Comparison of ENCODE assay signal across 33 cellular contexts in genomic region chr18:55658598-55658997, GRCh38.
"Had no signal": no experiment of that assay in that cellular context is flagged by ENCODE, and none has a peak within 500 bp of the region (broad histone marks: within the 10 kb centered on the region; RNA-seq: fewer than 3 reads in every experiment).

No MANE protein-coding gene starts in this region.

- H3K4me3 ChIP-seq: adrenal gland, body of pancreas, coronary artery, dorsolateral prefrontal cortex had no signal

- H3K4me1 Mint-ChIP-seq: activated CD4-positive, alpha-beta T cell treated with anti-CD3 and anti-CD28 coated beads for 36 hours; activated CD4-positive, alpha-beta T cell treated with anti-CD3 and anti-CD28 coated beads, Interleukin-2, amount 10 ng/mL, durations not matched to agents 24 days and 14 days; activated CD8-positive, alpha-beta memory T cell treated with anti-CD3 and anti-CD28 coated beads, Interleukin-2, amount 10 ng/mL, durations not matched to agents 7 days and 5 days; activated naive CD4-positive, alpha-beta T cell treated with anti-CD3 and anti-CD28 coated beads, Interleukin-2, amount 50 U/mL, for 24 hours; activated naive CD8-positive, alpha-beta T cell treated with anti-CD3 and anti-CD28 coated beads for 36 hours; activated naive CD8-positive, alpha-beta T cell treated with anti-CD3 and anti-CD28 coated beads, Interleukin-2, amount 50 U/mL, for 24 hours; central memory CD8-positive, alpha-beta T cell; endodermal cell; T-helper 17 cell had no signal

- H3K9me3 Mint-ChIP-seq: activated CD4-positive, alpha-beta memory T cell treated with anti-CD3 and anti-CD28 coated beads for 36 hours; activated CD4-positive, alpha-beta T cell treated with anti-CD3 and anti-CD28 coated beads, Interleukin-2, amount 10 ng/mL, durations not matched to agents 24 days and 14 days; activated naive CD4-positive, alpha-beta T cell treated with anti-CD3 and anti-CD28 coated beads for 36 hours; activated naive CD4-positive, alpha-beta T cell treated with anti-CD3 and anti-CD28 coated beads, Interleukin-2, amount 50 U/mL, for 24 hours; activated naive CD8-positive, alpha-beta T cell treated with anti-CD3 and anti-CD28 coated beads for 36 hours; activated naive CD8-positive, alpha-beta T cell treated with anti-CD3 and anti-CD28 coated beads, Interleukin-2, amount 50 U/mL, for 24 hours; activated T-helper 1 cell treated with anti-CD3 and anti-CD28 coated beads, Interleukin-12 subunit alpha, Interleukin-12 subunit beta, Interleukin-2, Interleukin-4 antibody, amounts not matched to agents 30 ng/mL and 10 ng/mL and 1 ng/mL, durations not matched to agents 14 hours and 24 hours and 36 hours; activated T-helper 2 cell treated with anti-CD3 and anti-CD28 coated beads, Interferon-gamma antibody, Interleukin-2, Interleukin-4, amounts not matched to agents 10 μg/mL and 5 μg/mL and 100 μg/mL, durations not matched to agents 14 hours and 24 hours and 36 hours; endodermal cell; T-helper 2 cell treated with Interferon-gamma antibody and Interleukin-4, amounts not matched to agents 5 μg/mL and 100 μg/mL, for 36 hours had no signal

- H3K36me3 ChIP-seq: adrenal gland had no signal

- H3K9me3 ChIP-seq: adrenal gland, body of pancreas had no signal

- H3K27ac Mint-ChIP-seq: activated CD4-positive, alpha-beta memory T cell treated with anti-CD3 and anti-CD28 coated beads for 36 hours; activated CD4-positive, alpha-beta T cell treated with anti-CD3 and anti-CD28 coated beads for 36 hours; activated CD4-positive, alpha-beta T cell treated with anti-CD3 and anti-CD28 coated beads, Interleukin-2, amount 10 ng/mL, durations not matched to agents 24 days and 14 days; activated CD8-positive, alpha-beta memory T cell treated with anti-CD3 and anti-CD28 coated beads, Interleukin-2, amount 10 ng/mL, durations not matched to agents 7 days and 5 days; activated CD8-positive, alpha-beta T cell treated with anti-CD3 and anti-CD28 coated beads, Interleukin-2, amount 10 ng/mL, durations not matched to agents 7 days and 5 days; activated naive CD4-positive, alpha-beta T cell treated with anti-CD3 and anti-CD28 coated beads for 36 hours; activated naive CD4-positive, alpha-beta T cell treated with anti-CD3 and anti-CD28 coated beads, Interleukin-2, amount 50 U/mL, for 24 hours; activated naive CD8-positive, alpha-beta T cell treated with anti-CD3 and anti-CD28 coated beads for 36 hours; activated naive CD8-positive, alpha-beta T cell treated with anti-CD3 and anti-CD28 coated beads, Interleukin-2, amount 50 U/mL, for 24 hours; activated T-helper 1 cell treated with anti-CD3 and anti-CD28 coated beads, Interleukin-12 subunit alpha, Interleukin-12 subunit beta, Interleukin-2, Interleukin-4 antibody, amounts not matched to agents 30 ng/mL and 10 ng/mL and 1 ng/mL, durations not matched to agents 14 hours and 24 hours and 36 hours; activated T-helper 2 cell treated with anti-CD3 and anti-CD28 coated beads, Interferon-gamma antibody, Interleukin-2, Interleukin-4, amounts not matched to agents 10 μg/mL and 5 μg/mL and 100 μg/mL, durations not matched to agents 14 hours and 24 hours and 36 hours; dendritic cell treated with granulocyte-macrophage colony-stimulating factor and Interleukin-4, amounts not matched to agents 40 ng/mL and 50 ng/mL, for 4 days; endodermal cell; T-helper 17 cell; T-helper 2 cell treated with Interferon-gamma antibody and Interleukin-4, amounts not matched to agents 5 μg/mL and 100 μg/mL, for 36 hours had no signal

- DNase-seq: activated CD4-positive, alpha-beta memory T cell treated with anti-CD3 and anti-CD28 coated beads for 36 hours; activated CD4-positive, alpha-beta T cell treated with anti-CD3 and anti-CD28 coated beads for 36 hours; activated CD4-positive, alpha-beta T cell treated with anti-CD3 and anti-CD28 coated beads, Interleukin-2, amount 10 ng/mL, durations not matched to agents 24 days and 14 days; activated CD4-positive, CD25-positive, alpha-beta regulatory T cell; activated CD4-positive, CD25-positive, alpha-beta regulatory T cell treated with anti-CD3 and anti-CD28 coated beads, Interleukin-2, amount 50 U/mL, for 72 hours; activated CD8-positive, alpha-beta memory T cell treated with anti-CD3 and anti-CD28 coated beads, Interleukin-2, amount 10 ng/mL, durations not matched to agents 7 days and 5 days; activated CD8-positive, alpha-beta memory T cell treated with anti-CD3 and anti-CD28 coated beads, Interleukin-2, amount 50 U/mL, for 4 hours; activated CD8-positive, alpha-beta T cell treated with anti-CD3 and anti-CD28 coated beads, Interleukin-2, amount 10 ng/mL, durations not matched to agents 7 days and 5 days; activated effector memory CD4-positive, alpha-beta T cell treated with anti-CD3 and anti-CD28 coated beads, Interleukin-2, amount 50 U/mL, for 16 hours; activated naive CD4-positive, alpha-beta T cell treated with anti-CD3 and anti-CD28 coated beads for 36 hours; activated naive CD8-positive, alpha-beta T cell treated with anti-CD3 and anti-CD28 coated beads for 36 hours; activated naive CD8-positive, alpha-beta T cell treated with anti-CD3 and anti-CD28 coated beads, Interleukin-2, amount 50 U/mL, for 24 hours; activated T-cell treated with anti-CD3 and anti-CD28 coated beads, Interleukin-2, amount 50 U/mL, for 1 hour; activated T-cell treated with anti-CD3 and anti-CD28 coated beads, Interleukin-2, amount 50 U/mL, for 48 hours; adrenal gland; amygdala; aorta; body of pancreas; dorsolateral prefrontal cortex; effector memory CD4-positive, alpha-beta T cell; endodermal cell; foreskin fibroblast; head of caudate nucleus; T-helper 1 cell; T-helper 17 cell; T1000 had no signal

- H3K27me3 Mint-ChIP-seq: activated CD4-positive, alpha-beta memory T cell treated with anti-CD3 and anti-CD28 coated beads for 36 hours; activated CD4-positive, alpha-beta T cell treated with anti-CD3 and anti-CD28 coated beads for 36 hours; activated CD4-positive, alpha-beta T cell treated with anti-CD3 and anti-CD28 coated beads, Interleukin-2, amount 10 ng/mL, durations not matched to agents 24 days and 14 days; activated CD8-positive, alpha-beta memory T cell treated with anti-CD3 and anti-CD28 coated beads, Interleukin-2, amount 10 ng/mL, durations not matched to agents 7 days and 5 days; activated naive CD4-positive, alpha-beta T cell treated with anti-CD3 and anti-CD28 coated beads, Interleukin-2, amount 50 U/mL, for 24 hours; activated naive CD8-positive, alpha-beta T cell treated with anti-CD3 and anti-CD28 coated beads for 36 hours; activated naive CD8-positive, alpha-beta T cell treated with anti-CD3 and anti-CD28 coated beads, Interleukin-2, amount 50 U/mL, for 24 hours; central memory CD8-positive, alpha-beta T cell; dendritic cell treated with granulocyte-macrophage colony-stimulating factor and Interleukin-4, amounts not matched to agents 40 ng/mL and 50 ng/mL, for 4 days; T-helper 17 cell had no signal

- H3K4me1 ChIP-seq: adrenal gland, body of pancreas had no signal

- H3K27ac ChIP-seq: adrenal gland, body of pancreas, coronary artery, dorsolateral prefrontal cortex had no signal

- H3K36me3 Mint-ChIP-seq: activated CD4-positive, alpha-beta memory T cell treated with anti-CD3 and anti-CD28 coated beads for 36 hours; activated CD8-positive, alpha-beta memory T cell treated with anti-CD3 and anti-CD28 coated beads, Interleukin-2, amount 10 ng/mL, durations not matched to agents 7 days and 5 days; activated naive CD4-positive, alpha-beta T cell treated with anti-CD3 and anti-CD28 coated beads, Interleukin-2, amount 50 U/mL, for 24 hours; activated naive CD8-positive, alpha-beta T cell treated with anti-CD3 and anti-CD28 coated beads for 36 hours had no signal

- H3K27me3 ChIP-seq: adrenal gland, body of pancreas had no signal

- H3K4me3 Mint-ChIP-seq: activated CD4-positive, alpha-beta memory T cell treated with anti-CD3 and anti-CD28 coated beads for 36 hours; activated CD4-positive, alpha-beta T cell treated with anti-CD3 and anti-CD28 coated beads for 36 hours; activated CD4-positive, alpha-beta T cell treated with anti-CD3 and anti-CD28 coated beads, Interleukin-2, amount 10 ng/mL, durations not matched to agents 24 days and 14 days; activated CD8-positive, alpha-beta memory T cell treated with anti-CD3 and anti-CD28 coated beads, Interleukin-2, amount 10 ng/mL, durations not matched to agents 7 days and 5 days; activated CD8-positive, alpha-beta T cell treated with anti-CD3 and anti-CD28 coated beads, Interleukin-2, amount 10 ng/mL, durations not matched to agents 7 days and 5 days; activated naive CD4-positive, alpha-beta T cell treated with anti-CD3 and anti-CD28 coated beads for 36 hours; activated naive CD4-positive, alpha-beta T cell treated with anti-CD3 and anti-CD28 coated beads, Interleukin-2, amount 50 U/mL, for 24 hours; activated naive CD8-positive, alpha-beta T cell treated with anti-CD3 and anti-CD28 coated beads for 36 hours; activated naive CD8-positive, alpha-beta T cell treated with anti-CD3 and anti-CD28 coated beads, Interleukin-2, amount 50 U/mL, for 24 hours; activated T-helper 1 cell treated with anti-CD3 and anti-CD28 coated beads, Interleukin-12 subunit alpha, Interleukin-12 subunit beta, Interleukin-2, Interleukin-4 antibody, amounts not matched to agents 30 ng/mL and 10 ng/mL and 1 ng/mL, durations not matched to agents 14 hours and 24 hours and 36 hours; central memory CD8-positive, alpha-beta T cell; dendritic cell treated with granulocyte-macrophage colony-stimulating factor and Interleukin-4, amounts not matched to agents 40 ng/mL and 50 ng/mL, for 4 days; endodermal cell; T-helper 17 cell; T-helper 2 cell treated with Interferon-gamma antibody and Interleukin-4, amounts not matched to agents 5 μg/mL and 100 μg/mL, for 36 hours had no signal
